8 cellular contexts compared by ENCODE assay signal in genomic region chr1:244920911-244921310, GRCh38.
A peak's percentile ranks its signal among the peaks of the same experiment; 100 is the strongest.
DNase-seq lines count a peak whose midpoint lies in the region; ATAC-seq lines count a peak whose summit lies in the region.

No MANE protein-coding gene starts in this region.

- ATAC-seq in GM18868 (IDR thresholded peaks at IDR 0.05; ENCODE audit: unreplicated experiment) (peak; percentile 69), HG02588 (IDR thresholded peaks at IDR 0.05; ENCODE audit: unreplicated experiment) (peak; percentile 67)

- in situ Hi-C loops in KBM-7 (cut with MboI; ENCODE audit: low pct_unique_long_range_greater_than_20kb, low sequenced_read_pairs), result no loop called here

- DNase-seq in KBM-7 (peak; percentile 49), medulla oblongata (ENCODE audit: extremely low spot score) (peak; percentile 59), retina (no peak), NCI-H1436 treated with DMSO at 0.1 percent for 48 hours (lab: John Stamatoyannopoulos, UW) (no peak), C1 segment of cervical spinal cord (lab: John Stamatoyannopoulos, UW) (no peak)
- DNase-seq in effector CD8-positive, alpha-beta T cell (lab: John Stamatoyannopoulos, UW), result no peak

Comparison
In these comparisons a context has a peak if more than half of its experiments do, and no peak if none do; other contexts are left out.
1. DNase-seq: peak in KBM-7 (single experiment) and medulla oblongata (single experiment); none in retina (single experiment), effector CD8-positive, alpha-beta T cell (single experiment), NCI-H1436 treated with DMSO at 0.1 percent for 48 hours (single experiment) and C1 segment of cervical spinal cord (0 of 14).